10 cellular contexts compared by ENCODE assay signal in genomic region chr13:42747399-42747873, GRCh38. TPM values are rescaled to one million over a fixed set of nuclear protein-coding genes. Genes with fewer than 3 reads are reported as not detected.
DNase-seq lines count a peak whose midpoint lies in the region; ATAC-seq and TF ChIP-seq lines count a peak whose summit lies in the region.
"Had no signal": no experiment of that assay in that cellular context is flagged by ENCODE, and none has a peak within 500 bp of the region (broad histone marks: within the 10 kb centered on the region; RNA-seq: fewer than 3 reads in every experiment).

No MANE protein-coding gene starts in this region.

- no peaks in the 10 kb centered on the region for H3K4me1 ChIP-seq in SJCRH30

- ATAC-seq in activated T-cell treated with anti-CD3 and anti-CD28 coated beads, Interleukin-2, amount 50 U/mL, for 4 hours = no peak
- ATAC-seq in GM21367 (IDR thresholded peaks at IDR 0.05; ENCODE audit: unreplicated experiment) = no peak

- H3K36me3 Mint-ChIP-seq in activated T-cell treated with anti-CD3 and anti-CD28 coated beads, Interleukin-2, amount 50 U/mL, for 4 hours (ENCODE audit: insufficient read depth) = no peaks in the 10 kb centered on the region

- no peaks in the 10 kb centered on the region for H3K27me3 ChIP-seq in SJCRH30

- no peaks in the 10 kb centered on the region for H3K9me3 Mint-ChIP-seq in activated T-cell treated with anti-CD3 and anti-CD28 coated beads, Interleukin-2, amount 50 U/mL, for 4 hours

- H3K4me1 Mint-ChIP-seq in activated T-cell treated with anti-CD3 and anti-CD28 coated beads, Interleukin-2, amount 50 U/mL, for 4 hours (ENCODE audit: low read depth) = no peaks in the 10 kb centered on the region

- no peak overlapping the region for H3K27ac ChIP-seq in SJCRH30

- H3K27me3 Mint-ChIP-seq in activated T-cell treated with anti-CD3 and anti-CD28 coated beads, Interleukin-2, amount 50 U/mL, for 4 hours (ENCODE audit: low read depth) = peaks cover 3% of the 10 kb centered on the region

- no peaks in the 10 kb centered on the region for H3K36me3 ChIP-seq in SJCRH30

- H3K4me3 Mint-ChIP-seq in activated T-cell treated with anti-CD3 and anti-CD28 coated beads, Interleukin-2, amount 50 U/mL, for 4 hours = no peak overlapping the region

- H3K4me3 ChIP-seq in HFF-Myc (replicated peaks; ENCODE audit: low read depth, low read length) (no peak overlapping the region), SJCRH30 (no peak overlapping the region), foreskin fibroblast (ENCODE audit: low read depth in 1 of 2, low read length in 2 of 2) (no peak overlapping the region), skeletal muscle cell (ENCODE audit: low read depth, low read length) (no peak overlapping the region)

- DNase-seq in HFF-Myc (ENCODE audit: extremely low read depth, low read depth) (peak; percentile 97), SJCRH30 (peak; percentile 8 to 14), foreskin fibroblast (peak; percentile 96 to 97), skeletal muscle cell (ENCODE audit: low read depth) (peak; percentile 92), SHP77 (lab: John Stamatoyannopoulos, UW) (no peak), islet precursor cell (no peak)
- no peak for DNase-seq in activated T-cell treated with anti-CD3 and anti-CD28 coated beads, Interleukin-2, amount 50 U/mL, for 4 hours
- DNase-seq: NCI-H1105, retina had no signal

- H3K9me3 ChIP-seq in SJCRH30 (replicated peaks) = no peaks in the 10 kb centered on the region

- TF ChIP-seq CTCF in HFF-Myc (IDR thresholded peaks at IDR 0.05; ENCODE audit: low read depth, low read length, missing control alignments) = no peak
- TF ChIP-seq CTCF in foreskin fibroblast (IDR thresholded peaks at IDR 0.05; ENCODE audit: low read depth, low read length) = no peak

RNA-seq across cellular contexts. Expression of gene FAM216B, which starts 33.9 kb away (rescaled TPM):
- not detected in 2 replicates for total RNA-seq in SJCRH30 (2014; rRNA removed; shearing (Covaris generic))
- not detected for total RNA-seq in activated T-cell treated with anti-CD3 and anti-CD28 coated beads, Interleukin-2, amount 50 U/mL, for 4 hours

Comparison
In these comparisons a context has a peak if more than half of its experiments do, and no peak if none do; other contexts are left out.
1. DNase-seq: peak in HFF-Myc (single experiment), SJCRH30 (2 of 2), foreskin fibroblast (2 of 2) and skeletal muscle cell (single experiment); none in activated T-cell treated with anti-CD3 and anti-CD28 coated beads, Interleukin-2, amount 50 U/mL, for 4 hours (single experiment), SHP77 (0 of 2) and islet precursor cell (single experiment).